9 cellular contexts compared by ENCODE assay signal in the genomic region with DNA sequence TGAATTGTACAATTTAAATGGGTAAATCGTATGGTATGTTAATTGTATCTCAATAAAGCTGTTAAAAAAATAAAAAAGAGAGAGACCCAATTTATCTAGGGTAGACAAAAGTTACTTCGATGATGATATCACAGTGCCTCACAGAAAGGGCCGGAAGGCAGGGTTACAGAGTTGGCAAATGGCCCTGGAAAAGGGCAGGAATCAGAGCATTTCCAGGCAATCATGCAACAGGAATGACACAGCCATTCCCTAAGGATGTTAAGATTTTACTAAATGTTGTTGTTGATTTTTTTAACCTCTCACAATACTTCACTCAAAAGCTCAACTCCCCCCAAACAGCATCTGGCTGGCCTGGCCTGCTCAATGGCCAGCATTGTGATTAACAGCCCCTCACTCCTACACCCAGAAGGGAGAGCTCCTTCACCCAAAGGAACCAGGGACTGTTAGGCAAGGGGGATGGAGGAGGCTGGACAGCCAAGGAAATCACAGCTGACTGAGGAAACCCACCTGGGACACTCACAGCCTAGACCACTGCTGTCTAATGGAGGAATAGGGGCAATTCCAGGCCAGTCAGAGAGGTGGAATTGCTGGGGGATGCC. TPM values are rescaled to one million over a fixed set of nuclear protein-coding genes. Genes with fewer than 3 reads are reported as not detected.
DNase-seq lines count a peak whose midpoint lies in the region; ATAC-seq and TF ChIP-seq lines count a peak whose summit lies in the region.
"Had no signal": no experiment of that assay in that cellular context is flagged by ENCODE, and none has a peak within 500 bp of the region (broad histone marks: within the 10 kb centered on the region; RNA-seq: fewer than 3 reads in every experiment).

No MANE protein-coding gene starts in this region.

- no peak for TF ChIP-seq CTCF in gastrocnemius medialis (IDR thresholded peaks at IDR 0.05 in 4 of 5, conservative IDR thresholded peaks at IDR 0.05 in 1 of 5)

- H3K4me3 ChIP-seq in gastrocnemius medialis = no peak overlapping the region

- intact Hi-C loops in gastrocnemius medialis (cut with DNase I; ENCODE audit: low total_unique reads) = no loop called here

- in situ Hi-C loops in gastrocnemius medialis (cut with MboI; ENCODE audit: low sequenced_read_pairs in 4 of 4) = no loop called here

- H3K27me3 ChIP-seq in gastrocnemius medialis = no peaks in the 10 kb centered on the region

- no peak for ATAC-seq in gastrocnemius medialis

- TF ChIP-seq POLR2A in gastrocnemius medialis (IDR thresholded peaks at IDR 0.05) = no peak

- H3K4me1 ChIP-seq in gastrocnemius medialis = peaks cover 3 to 18% of the 10 kb centered on the region in 2 donors

- H3K27ac ChIP-seq in gastrocnemius medialis = peak overlapping the region; percentile 24 to 74 (median 58)

- DNase-seq in EL (peak; percentile 88), T1000 (lab: John Stamatoyannopoulos, UW) (peak; percentile 64), glomerular endothelial cell (ENCODE audit: extremely low read depth, low read depth, low spot score) (peak; percentile 81), gastrocnemius medialis (peak in 1 of 2 donors; percentile 37), NCI-H1048 (lab: John Stamatoyannopoulos, UW) (no peak), hippocampal formation (lab: John Stamatoyannopoulos, UW) (no peak), NCI-H1694 (lab: John Stamatoyannopoulos, UW) (no peak), NCI-H1417 (lab: John Stamatoyannopoulos, UW) (no peak)
- DNase-seq: stimulated activated CD4-positive, alpha-beta T cell treated with anti-CD3 and anti-CD28 coated beads, Interleukin-12 subunit alpha, Interleukin-12 subunit beta, amount 100 ng/mL, for 4 hours had no signal

- H3K36me3 ChIP-seq in gastrocnemius medialis = no peaks in the 10 kb centered on the region

- no peaks in the 10 kb centered on the region for H3K9me3 ChIP-seq in gastrocnemius medialis

RNA-seq across cellular contexts. Expression of a gene that starts 7.7 kb away (rescaled TPM):
- total RNA-seq in glomerular endothelial cell = 146 and 208 TPM in 2 replicates
- 10 to 100 TPM; 18.2 to 30.7 (median 19.5) TPM for total RNA-seq in gastrocnemius medialis

Comparison
In these comparisons a context has a peak if more than half of its experiments do, and no peak if none do; other contexts are left out.
1. DNase-seq: peak in EL (single experiment), T1000 (single experiment) and glomerular endothelial cell (single experiment); none in NCI-H1048 (single experiment), hippocampal formation (0 of 2), NCI-H1694 (single experiment) and NCI-H1417 (0 of 3).